Comparison of ENCODE assay signal across 13 cellular contexts in genomic region chr22:46884365-46884764, GRCh38.
DNase-seq lines count a peak whose midpoint lies in the region; ATAC-seq and TF ChIP-seq lines count a peak whose summit lies in the region.
"Had no signal": no experiment of that assay in that cellular context is flagged by ENCODE, and none has a peak within 500 bp of the region (broad histone marks: within the 10 kb centered on the region; RNA-seq: fewer than 3 reads in every experiment).

No MANE protein-coding gene starts in this region.

- no peak overlapping the region for H3K4me2 ChIP-seq in mammary epithelial cell (ENCODE audit: insufficient read depth, low read depth, low read length)
- H3K4me2 ChIP-seq: BLaER1 treated with 17β-estradiol and CSF1 and Interleukin-3, amounts not matched to agents 10 nM and 100 nM had no signal

- no peaks in the 10 kb centered on the region for H3K27me3 Mint-ChIP-seq in MCF 10A (ENCODE audit: insufficient read depth, unreplicated experiment)
- H3K27me3 Mint-ChIP-seq in neural crest cell (ENCODE audit: low read depth): no peaks in the 10 kb centered on the region
- no peaks in the 10 kb centered on the region for H3K27me3 Mint-ChIP-seq in CD4-positive, alpha-beta T cell
- H3K27me3 Mint-ChIP-seq: CD4-positive, CD25-positive, alpha-beta regulatory T cell had no signal

- H3K36me3 ChIP-seq in mammary epithelial cell (ENCODE audit: insufficient read depth, low read length) (no peaks in the 10 kb centered on the region), iPS-20b (ENCODE audit: insufficient read depth, low read depth, low read length) (no peaks in the 10 kb centered on the region), prostate gland (no peaks in the 10 kb centered on the region)

- H3K4me3 ChIP-seq in mammary epithelial cell (replicated peaks in 1 of 3; ENCODE audit: insufficient read depth in 1 of 3, low read depth in 2 of 3, low read length in 3 of 3) (no peak overlapping the region), iPS-20b (ENCODE audit: low read length) (no peak overlapping the region), foreskin fibroblast (ENCODE audit: low read depth in 1 of 2, low read length in 2 of 2) (no peak overlapping the region), prostate gland (no peak overlapping the region)
- H3K4me3 ChIP-seq: BLaER1 treated with 17β-estradiol and CSF1 and Interleukin-3, amounts not matched to agents 10 nM and 100 nM had no signal

- H3K27ac Mint-ChIP-seq in MCF 10A (ENCODE audit: low read depth, unreplicated experiment) (peak overlapping the region; percentile 72), neural crest cell (ENCODE audit: unreplicated experiment) (peak overlapping the region; percentile 61)
- H3K27ac Mint-ChIP-seq in CD4-positive, alpha-beta T cell: no peak overlapping the region

- WGBS in mammary epithelial cell (ENCODE audit: low coverage, missing lambda C conversion rate): 95% methylated on average over 4 of the region's 8 CpGs
- 92% methylated on average over 8 of the region's 8 CpGs for WGBS in prostate gland

- BruUV-seq in MCF 10A (replicated peaks; lab: Mats Ljungman, UMichigan): no TSS peak
- no TSS peak for BruUV-seq in mammary epithelial cell (replicated peaks; lab: Mats Ljungman, UMichigan)

- no peak for TF ChIP-seq POLR2A in prostate gland (IDR thresholded peaks at IDR 0.05)

- no peaks in the 10 kb centered on the region for H4K20me1 ChIP-seq in mammary epithelial cell (ENCODE audit: insufficient read depth, low read length)

- intact Hi-C loops in MCF 10A (cut with micrococcal nuclease) (no loop called here), mammary epithelial cell (cut with micrococcal nuclease) (no loop called here), prostate gland (cut with DNase I) (no loop called here)
- intact Hi-C loops in CD4-positive, alpha-beta T cell (cut with DNase I, micrococcal nuclease): no loop called here

- dilution Hi-C loops in mammary epithelial cell (cut with HindIII; ENCODE audit: low sequenced_read_pairs): no loop called here

- H3K9ac ChIP-seq in mammary epithelial cell (ENCODE audit: insufficient read depth, low read length): no peak overlapping the region
- no peak overlapping the region for H3K9ac ChIP-seq in iPS-20b (ENCODE audit: low read depth, low read length)
- H3K9ac ChIP-seq: BLaER1 treated with 17β-estradiol and CSF1 and Interleukin-3, amounts not matched to agents 10 nM and 100 nM had no signal

- H3K27me3 ChIP-seq in mammary epithelial cell (ENCODE audit: insufficient read depth, low read length) (no peaks in the 10 kb centered on the region), iPS-20b (ENCODE audit: insufficient read depth, low read length) (no peaks in the 10 kb centered on the region), prostate gland (replicated peaks; ENCODE audit: insufficient read depth) (no peaks in the 10 kb centered on the region)
- no peaks in the 10 kb centered on the region for H3K27me3 ChIP-seq in CD4-positive, alpha-beta T cell (ENCODE audit: control insufficient read depth, insufficient read depth, low read length)
- H3K27me3 ChIP-seq: BLaER1 treated with 17β-estradiol and CSF1 and Interleukin-3, amounts not matched to agents 10 nM and 100 nM had no signal

- H3K4me1 Mint-ChIP-seq in MCF 10A (ENCODE audit: insufficient read depth, unreplicated experiment): peaks cover 4% of the 10 kb centered on the region
- peaks cover 10% of the 10 kb centered on the region for H3K4me1 Mint-ChIP-seq in neural crest cell
- no peaks in the 10 kb centered on the region for H3K4me1 Mint-ChIP-seq in CD4-positive, alpha-beta T cell (ENCODE audit: low read depth)

- in situ Hi-C loops in mammary epithelial cell (cut with MboI; ENCODE audit: low sequenced_read_pairs in 2 of 2): no loop called here

- TF ChIP-seq CTCF in MCF 10A (IDR thresholded peaks at IDR 0.05; ENCODE audit: unreplicated experiment) (no peak), mammary epithelial cell (conservative IDR thresholded peaks at IDR 0.05 in 1 of 2, IDR thresholded peaks at IDR 0.05 in 1 of 2; ENCODE audit: extremely low read depth in 1 of 2, insufficient read depth in 1 of 2, low read depth in 1 of 2, low read length in 2 of 2) (no peak), neural crest cell (conservative IDR thresholded peaks at IDR 0.05) (no peak), foreskin fibroblast (IDR thresholded peaks at IDR 0.05; ENCODE audit: low read depth, low read length) (no peak), prostate gland (IDR thresholded peaks at IDR 0.05) (no peak)
- TF ChIP-seq CTCF in CD4-positive, alpha-beta T cell (IDR thresholded peaks at IDR 0.05): no peak

- H3K4me1 ChIP-seq in mammary epithelial cell (ENCODE audit: insufficient read depth, low read length) (no peaks in the 10 kb centered on the region), iPS-20b (ENCODE audit: insufficient read depth, low read length) (no peaks in the 10 kb centered on the region), prostate gland (replicated peaks) (no peaks in the 10 kb centered on the region)

- H3K79me2 ChIP-seq in mammary epithelial cell (ENCODE audit: insufficient read depth, low read length): peaks cover 35% of the 10 kb centered on the region

- H3K9me3 Mint-ChIP-seq in MCF 10A (ENCODE audit: unreplicated experiment) (no peaks in the 10 kb centered on the region), neural crest cell (no peaks in the 10 kb centered on the region)
- no peaks in the 10 kb centered on the region for H3K9me3 Mint-ChIP-seq in CD4-positive, alpha-beta T cell
- H3K9me3 Mint-ChIP-seq: CD4-positive, CD25-positive, alpha-beta regulatory T cell had no signal

- CTCF ChIA-PET in MCF 10A (lab: Yijun Ruan, JAX) (no interaction called here), mammary epithelial cell (lab: Charles Lee; ENCODE audit: low non-redundant PET) (no interaction called here)
- CTCF ChIA-PET in CD4-positive, alpha-beta T cell (lab: Charles Lee): no interaction called here

- no peak overlapping the region for H3K27ac ChIP-seq in mammary epithelial cell (ENCODE audit: insufficient read depth, low read depth, low read length)
- peak overlapping the region; percentile 34 for H3K27ac ChIP-seq in iPS-20b (ENCODE audit: low read length)
- H3K27ac ChIP-seq in CD4-positive, alpha-beta T cell (ENCODE audit: low read depth, low read length): no peak overlapping the region
- no peak overlapping the region for H3K27ac ChIP-seq in prostate gland
- H3K27ac ChIP-seq: BLaER1 treated with 17β-estradiol and CSF1 and Interleukin-3, amounts not matched to agents 10 nM and 100 nM had no signal

- ATAC-seq in CD4-positive, alpha-beta T cell (ENCODE audit: poor library complexity): no peak

- H3K36me3 Mint-ChIP-seq in MCF 10A (ENCODE audit: insufficient read depth, unreplicated experiment) (peaks cover 25% of the 10 kb centered on the region), neural crest cell (ENCODE audit: low read depth) (peaks cover 4% of the 10 kb centered on the region)
- peaks cover 54% of the 10 kb centered on the region for H3K36me3 Mint-ChIP-seq in CD4-positive, alpha-beta T cell (ENCODE audit: low read depth)

- H3K9me3 ChIP-seq in mammary epithelial cell (replicated peaks; ENCODE audit: insufficient read depth, low read length) (no peaks in the 10 kb centered on the region), iPS-20b (ENCODE audit: insufficient read depth, low read depth, low read length) (no peaks in the 10 kb centered on the region), prostate gland (no peaks in the 10 kb centered on the region)
- no peaks in the 10 kb centered on the region for H3K9me3 ChIP-seq in CD4-positive, alpha-beta T cell (ENCODE audit: control insufficient read depth, low read length)
- H3K9me3 ChIP-seq: BLaER1 treated with 17β-estradiol and CSF1 and Interleukin-3, amounts not matched to agents 10 nM and 100 nM had no signal

- H3K4me3 Mint-ChIP-seq in MCF 10A (ENCODE audit: unreplicated experiment) (no peak overlapping the region), neural crest cell (no peak overlapping the region)
- no peak overlapping the region for H3K4me3 Mint-ChIP-seq in CD4-positive, alpha-beta T cell
- H3K4me3 Mint-ChIP-seq: CD4-positive, CD25-positive, alpha-beta regulatory T cell had no signal

- POLR2A ChIA-PET in MCF 10A (lab: Yijun Ruan, JAX): no interaction called here
- POLR2A ChIA-PET in CD4-positive, alpha-beta T cell (lab: Charles Lee): no interaction called here

- H2AFZ ChIP-seq in mammary epithelial cell (ENCODE audit: low read depth, low read length): no peak overlapping the region

- no peak for DNase-seq in MCF 10A (ENCODE audit: unreplicated experiment)
- no peak for DNase-seq in mammary epithelial cell
- no peak for DNase-seq in neural crest cell (ENCODE audit: low read depth, low spot score)
- DNase-seq in CD4-positive, alpha-beta T cell: no peak
- DNase-seq in foreskin fibroblast: no peak
- DNase-seq in prostate gland (ENCODE audit: low spot score): no peak
- no peak for DNase-seq in Ammon's horn (ENCODE audit: low spot score)
- DNase-seq: 8988T; AML-193; CD4-positive, CD25-positive, alpha-beta regulatory T cell; DMS79 had no signal
